Comparison of ENCODE assay signal across 1 cellular context in genomic region chr2:153478289-153479261, GRCh38.
TF ChIP-seq lines count a peak whose summit lies in the region.

Gene RPRM (minus strand): TSS chr2:153478762. CDS start chr2:153478565, 197 bp downstream.

TF ChIP-seq in HepG2, 621 proteins besides CTCF, POLR2A, EP300 and RAD21 (continued from another document and continues in another):
- TF ChIP-seq, protein P1, sequence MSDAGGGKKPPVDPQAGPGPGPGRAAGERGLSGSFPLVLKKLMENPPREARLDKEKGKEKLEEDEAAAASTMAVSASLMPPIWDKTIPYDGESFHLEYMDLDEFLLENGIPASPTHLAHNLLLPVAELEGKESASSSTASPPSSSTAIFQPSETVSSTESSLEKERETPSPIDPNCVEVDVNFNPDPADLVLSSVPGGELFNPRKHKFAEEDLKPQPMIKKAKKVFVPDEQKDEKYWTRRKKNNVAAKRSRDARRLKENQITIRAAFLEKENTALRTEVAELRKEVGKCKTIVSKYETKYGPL (CRISPR knock-in tag; IDR thresholded peaks at IDR 0.05) = no peak
- TF ChIP-seq ATF7-NPFF (CRISPR knock-in tag; IDR thresholded peaks at IDR 0.05; ENCODE audit: low read depth) (no peak), ZBTB40 (IDR thresholded peaks at IDR 0.05) (no peak), ZBTB40 (CRISPR knock-in tag; IDR thresholded peaks at IDR 0.05) (no peak), TEAD3 (CRISPR knock-in tag; optimal IDR thresholded peaks at IDR 0.05; ENCODE audit: borderline replicate concordance) (no peak), MTA3 (CRISPR knock-in tag; IDR thresholded peaks at IDR 0.05) (no peak), ZNF33A (CRISPR knock-in tag; IDR thresholded peaks at IDR 0.05; ENCODE audit: borderline replicate concordance) (no peak), ZSCAN12 (CRISPR knock-in tag; IDR thresholded peaks at IDR 0.05) (no peak), U2AF1 (optimal IDR thresholded peaks at IDR 0.05; ENCODE audit: low read depth, low read length) (no peak), BRD4 (CRISPR knock-in tag; IDR thresholded peaks at IDR 0.05) (no peak), DPF2 (CRISPR knock-in tag; IDR thresholded peaks at IDR 0.05; ENCODE audit: borderline replicate concordance, low read depth) (no peak), FOXA1 (IDR thresholded peaks at IDR 0.05) (no peak), FOXA1 (CRISPR knock-in tag; IDR thresholded peaks at IDR 0.05) (no peak), ZNF616 (CRISPR knock-in tag; IDR thresholded peaks at IDR 0.05; ENCODE audit: low read depth) (no peak; the same call in 1 of the 2 replicates), AHR (CRISPR knock-in tag; IDR thresholded peaks at IDR 0.05) (no peak), MBD4 (IDR thresholded peaks at IDR 0.05; ENCODE audit: borderline replicate concordance, low read length) (no peak), RORA (CRISPR knock-in tag; IDR thresholded peaks at IDR 0.05) (no peak), ZNF639 (CRISPR knock-in tag; conservative IDR thresholded peaks at IDR 0.05) (no peak), DR1 (CRISPR knock-in tag; IDR thresholded peaks at IDR 0.05) (peak; percentile 31; the same call in 1 of the 2 replicates), ZNF234 (CRISPR knock-in tag; conservative IDR thresholded peaks at IDR 0.05) (no peak), KIAA2018 (CRISPR knock-in tag; IDR thresholded peaks at IDR 0.05; ENCODE audit: borderline replicate concordance) (no peak), MTF1 (CRISPR knock-in tag; IDR thresholded peaks at IDR 0.05) (no peak), KDM1A (CRISPR knock-in tag; IDR thresholded peaks at IDR 0.05) (no peak), ZNF354B (CRISPR knock-in tag; IDR thresholded peaks at IDR 0.05) (no peak), ZNF550 (CRISPR knock-in tag; IDR thresholded peaks at IDR 0.05; ENCODE audit: borderline replicate concordance) (no peak), THYN1 (CRISPR knock-in tag; IDR thresholded peaks at IDR 0.05; ENCODE audit: borderline replicate concordance, low read depth) (no peak), SMARCC2 (IDR thresholded peaks at IDR 0.05) (no peak)
- TF ChIP-seq, protein P2, sequence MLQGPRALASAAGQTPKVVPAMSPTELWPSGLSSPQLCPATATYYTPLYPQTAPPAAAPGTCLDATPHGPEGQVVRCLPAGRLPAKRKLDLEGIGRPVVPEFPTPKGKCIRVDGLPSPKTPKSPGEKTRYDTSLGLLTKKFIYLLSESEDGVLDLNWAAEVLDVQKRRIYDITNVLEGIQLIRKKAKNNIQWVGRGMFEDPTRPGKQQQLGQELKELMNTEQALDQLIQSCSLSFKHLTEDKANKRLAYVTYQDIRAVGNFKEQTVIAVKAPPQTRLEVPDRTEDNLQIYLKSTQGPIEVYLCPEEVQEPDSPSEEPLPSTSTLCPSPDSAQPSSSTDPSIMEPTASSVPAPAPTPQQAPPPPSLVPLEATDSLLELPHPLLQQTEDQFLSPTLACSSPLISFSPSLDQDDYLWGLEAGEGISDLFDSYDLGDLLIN (CRISPR knock-in tag; IDR thresholded peaks at IDR 0.05; ENCODE audit: borderline replicate concordance) = no peak
- TF ChIP-seq, protein P3, sequence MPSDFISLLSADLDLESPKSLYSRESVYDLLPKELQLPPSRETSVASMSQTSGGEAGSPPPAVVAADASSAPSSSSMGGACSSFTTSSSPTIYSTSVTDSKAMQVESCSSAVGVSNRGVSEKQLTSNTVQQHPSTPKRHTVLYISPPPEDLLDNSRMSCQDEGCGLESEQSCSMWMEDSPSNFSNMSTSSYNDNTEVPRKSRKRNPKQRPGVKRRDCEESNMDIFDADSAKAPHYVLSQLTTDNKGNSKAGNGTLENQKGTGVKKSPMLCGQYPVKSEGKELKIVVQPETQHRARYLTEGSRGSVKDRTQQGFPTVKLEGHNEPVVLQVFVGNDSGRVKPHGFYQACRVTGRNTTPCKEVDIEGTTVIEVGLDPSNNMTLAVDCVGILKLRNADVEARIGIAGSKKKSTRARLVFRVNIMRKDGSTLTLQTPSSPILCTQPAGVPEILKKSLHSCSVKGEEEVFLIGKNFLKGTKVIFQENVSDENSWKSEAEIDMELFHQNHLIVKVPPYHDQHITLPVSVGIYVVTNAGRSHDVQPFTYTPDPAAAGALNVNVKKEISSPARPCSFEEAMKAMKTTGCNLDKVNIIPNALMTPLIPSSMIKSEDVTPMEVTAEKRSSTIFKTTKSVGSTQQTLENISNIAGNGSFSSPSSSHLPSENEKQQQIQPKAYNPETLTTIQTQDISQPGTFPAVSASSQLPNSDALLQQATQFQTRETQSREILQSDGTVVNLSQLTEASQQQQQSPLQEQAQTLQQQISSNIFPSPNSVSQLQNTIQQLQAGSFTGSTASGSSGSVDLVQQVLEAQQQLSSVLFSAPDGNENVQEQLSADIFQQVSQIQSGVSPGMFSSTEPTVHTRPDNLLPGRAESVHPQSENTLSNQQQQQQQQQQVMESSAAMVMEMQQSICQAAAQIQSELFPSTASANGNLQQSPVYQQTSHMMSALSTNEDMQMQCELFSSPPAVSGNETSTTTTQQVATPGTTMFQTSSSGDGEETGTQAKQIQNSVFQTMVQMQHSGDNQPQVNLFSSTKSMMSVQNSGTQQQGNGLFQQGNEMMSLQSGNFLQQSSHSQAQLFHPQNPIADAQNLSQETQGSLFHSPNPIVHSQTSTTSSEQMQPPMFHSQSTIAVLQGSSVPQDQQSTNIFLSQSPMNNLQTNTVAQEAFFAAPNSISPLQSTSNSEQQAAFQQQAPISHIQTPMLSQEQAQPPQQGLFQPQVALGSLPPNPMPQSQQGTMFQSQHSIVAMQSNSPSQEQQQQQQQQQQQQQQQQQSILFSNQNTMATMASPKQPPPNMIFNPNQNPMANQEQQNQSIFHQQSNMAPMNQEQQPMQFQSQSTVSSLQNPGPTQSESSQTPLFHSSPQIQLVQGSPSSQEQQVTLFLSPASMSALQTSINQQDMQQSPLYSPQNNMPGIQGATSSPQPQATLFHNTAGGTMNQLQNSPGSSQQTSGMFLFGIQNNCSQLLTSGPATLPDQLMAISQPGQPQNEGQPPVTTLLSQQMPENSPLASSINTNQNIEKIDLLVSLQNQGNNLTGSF (CRISPR knock-in tag; IDR thresholded peaks at IDR 0.05) = 0 out of 2 replicates have a peak, but pooled peaks have one; percentile 54
- TF ChIP-seq, protein P4, sequence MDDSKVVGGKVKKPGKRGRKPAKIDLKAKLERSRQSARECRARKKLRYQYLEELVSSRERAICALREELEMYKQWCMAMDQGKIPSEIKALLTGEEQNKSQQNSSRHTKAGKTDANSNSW (CRISPR knock-in tag; IDR thresholded peaks at IDR 0.05; ENCODE audit: borderline replicate concordance) = no peak
